ENCODE assay signal across 1 cellular context in genomic region chr9:93036887-93037475, GRCh38.
TF ChIP-seq lines count a peak whose summit lies in the region.

No MANE protein-coding gene starts in this region.

TF ChIP-seq in H1, 55 proteins besides CTCF, POLR2A, EP300 and RAD21:
- TF ChIP-seq CBX8 (IDR thresholded peaks at IDR 0.05; ENCODE audit: borderline replicate concordance, low read depth, low read length), result no peak
- TF ChIP-seq TEAD4 (IDR thresholded peaks at IDR 0.05; ENCODE audit: low read depth, low read length), result no peak
- no peak for TF ChIP-seq BACH1 (IDR thresholded peaks at IDR 0.05; ENCODE audit: low read length)
- TF ChIP-seq BRCA1 (IDR thresholded peaks at IDR 0.05; ENCODE audit: low read depth, low read length), result no peak
- no peak for TF ChIP-seq RFX5 (IDR thresholded peaks at IDR 0.05; ENCODE audit: borderline replicate concordance, low read depth, low read length)
- no peak for TF ChIP-seq POU5F1 (IDR thresholded peaks at IDR 0.05; ENCODE audit: low read depth, low read length)
- no peak for TF ChIP-seq KDM5A (IDR thresholded peaks at IDR 0.05; ENCODE audit: low read length)
- TF ChIP-seq CREB1 (IDR thresholded peaks at IDR 0.05), result no peak
- TF ChIP-seq JUND (IDR thresholded peaks at IDR 0.05; ENCODE audit: low read length), result no peak
- no peak for TF ChIP-seq SIX5 (IDR thresholded peaks at IDR 0.05; ENCODE audit: low read depth, low read length)
- no peak for TF ChIP-seq CBX5 (IDR thresholded peaks at IDR 0.05; ENCODE audit: low read depth, low read length)
